In genomic region chr17:78751447-78752067, GRCh38 we compare ENCODE assay signal across 1 cellular context.
A peak's percentile ranks its signal among the peaks of the same experiment; 100 is the strongest.
TF ChIP-seq lines count a peak whose summit lies in the region.

No MANE protein-coding gene starts in this region.

TF ChIP-seq in HepG2, 621 proteins besides CTCF, POLR2A, EP300 and RAD21 (continued from another document and continues in another):
- TF ChIP-seq GPBP1L1 (CRISPR knock-in tag; IDR thresholded peaks at IDR 0.05) (no peak), ZEB1 (IDR thresholded peaks at IDR 0.05; ENCODE audit: insufficient replicate concordance, low read depth) (peak; percentile 27), ZNF264 (CRISPR knock-in tag; IDR thresholded peaks at IDR 0.05) (0 out of 2 replicates have a peak, but pooled peaks have one; percentile 41), ZFP41 (CRISPR knock-in tag; IDR thresholded peaks at IDR 0.05; ENCODE audit: borderline replicate concordance) (no peak), HOXA3 (CRISPR knock-in tag; IDR thresholded peaks at IDR 0.05) (peak; percentile 73; the same call in 1 of the 2 replicates), ZNF607 (CRISPR knock-in tag; IDR thresholded peaks at IDR 0.05; ENCODE audit: borderline replicate concordance) (0 out of 2 replicates have a peak, but pooled peaks have one; percentile 29), SNAPC2 (CRISPR knock-in tag; IDR thresholded peaks at IDR 0.05) (0 out of 2 replicates have a peak, but pooled peaks have one; percentile 18), ETS1 (CRISPR knock-in tag; IDR thresholded peaks at IDR 0.05) (no peak), RNF219 (CRISPR knock-in tag; IDR thresholded peaks at IDR 0.05) (no peak), SAFB2 (CRISPR knock-in tag; IDR thresholded peaks at IDR 0.05; ENCODE audit: borderline replicate concordance, low read depth) (peak; percentile 26; the same call in 1 of the 2 replicates), ZNF501 (CRISPR knock-in tag; IDR thresholded peaks at IDR 0.05) (peak; percentile 67; the same call in 1 of the 2 replicates), PPARG (CRISPR knock-in tag; conservative IDR thresholded peaks at IDR 0.05) (peak; percentile 79), RXRA (CRISPR knock-in tag; IDR thresholded peaks at IDR 0.05) (peak; percentile 97), TERF1 (CRISPR knock-in tag; IDR thresholded peaks at IDR 0.05) (no peak), NR2C2 (CRISPR knock-in tag; IDR thresholded peaks at IDR 0.05; ENCODE audit: borderline replicate concordance) (no peak), ZNF670 (CRISPR knock-in tag; IDR thresholded peaks at IDR 0.05; ENCODE audit: borderline replicate concordance) (0 out of 2 replicates have a peak, but pooled peaks have one; percentile 84), ZFX (CRISPR knock-in tag; IDR thresholded peaks at IDR 0.05; ENCODE audit: low read depth) (peak; percentile 25; the same call in 1 of the 2 replicates), FOXJ3 (CRISPR knock-in tag; IDR thresholded peaks at IDR 0.05; ENCODE audit: borderline replicate concordance) (peak; percentile 80; the same call in 1 of the 2 replicates), MYC (CRISPR knock-in tag; IDR thresholded peaks at IDR 0.05; ENCODE audit: borderline replicate concordance) (no peak), CEBPG (CRISPR knock-in tag; IDR thresholded peaks at IDR 0.05) (peak; percentile 75), HMGXB4 (CRISPR knock-in tag; IDR thresholded peaks at IDR 0.05; ENCODE audit: borderline replicate concordance in 1 of 2, low read depth in 1 of 2) (peak in 1 of 2 experiments; percentile 29; a peak in 2 of 4 replicates), ZBTB7B (CRISPR knock-in tag; IDR thresholded peaks at IDR 0.05) (0 out of 2 replicates have a peak, but pooled peaks have one; percentile 13), ZNF609 (CRISPR knock-in tag; IDR thresholded peaks at IDR 0.05; ENCODE audit: borderline replicate concordance) (no peak), ZNF3 (CRISPR knock-in tag; IDR thresholded peaks at IDR 0.05) (no peak), MXD3 (CRISPR knock-in tag; IDR thresholded peaks at IDR 0.05) (no peak), TBX3 (IDR thresholded peaks at IDR 0.05; ENCODE audit: borderline replicate concordance) (peak; percentile 69; the same call in 1 of the 2 replicates), SKI (IDR thresholded peaks at IDR 0.05; ENCODE audit: partially characterized antibody) (peak; percentile 8), SP140L (CRISPR knock-in tag; IDR thresholded peaks at IDR 0.05; ENCODE audit: borderline replicate concordance) (peak; percentile 82; the same call in 1 of the 2 replicates), GFI1 (CRISPR knock-in tag; IDR thresholded peaks at IDR 0.05; ENCODE audit: borderline replicate concordance) (0 out of 2 replicates have a peak, but pooled peaks have one; percentile 39), ZNF331 (CRISPR knock-in tag; IDR thresholded peaks at IDR 0.05) (0 out of 2 replicates have a peak, but pooled peaks have one; percentile 21), ZNF441 (CRISPR knock-in tag; IDR thresholded peaks at IDR 0.05; ENCODE audit: borderline replicate concordance) (no peak), HNF4G (IDR thresholded peaks at IDR 0.05; ENCODE audit: borderline replicate concordance, low read depth, low read length) (peak; percentile 68), HNF4G (CRISPR knock-in tag; IDR thresholded peaks at IDR 0.05; ENCODE audit: borderline replicate concordance, low read depth) (no peak), ZNF691 (CRISPR knock-in tag; IDR thresholded peaks at IDR 0.05; ENCODE audit: borderline replicate concordance, low read depth) (no peak), EEA1 (CRISPR knock-in tag; IDR thresholded peaks at IDR 0.05; ENCODE audit: borderline replicate concordance) (no peak), ARNT (IDR thresholded peaks at IDR 0.05) (no peak), KMT2A (CRISPR knock-in tag; IDR thresholded peaks at IDR 0.05) (peak; percentile 85), SP2 (CRISPR knock-in tag; IDR thresholded peaks at IDR 0.05) (no peak), ZFP1 (CRISPR knock-in tag; IDR thresholded peaks at IDR 0.05) (0 out of 2 replicates have a peak, but pooled peaks have one; percentile 0), KAT8 (CRISPR knock-in tag; IDR thresholded peaks at IDR 0.05) (peak; percentile 42; the same call in 1 of the 2 replicates), HDAC2 (CRISPR knock-in tag; IDR thresholded peaks at IDR 0.05) (peak; percentile 40; the same call in 1 of the 2 replicates), THAP8 (CRISPR knock-in tag; IDR thresholded peaks at IDR 0.05; ENCODE audit: borderline replicate concordance) (no peak), RORA (CRISPR knock-in tag; IDR thresholded peaks at IDR 0.05) (no peak), SMAD1 (CRISPR knock-in tag; IDR thresholded peaks at IDR 0.05; ENCODE audit: borderline replicate concordance, low read depth) (0 out of 2 replicates have a peak, but pooled peaks have one; percentile 14), SMAD9 (CRISPR knock-in tag; IDR thresholded peaks at IDR 0.05) (no peak), ZNF263 (CRISPR knock-in tag; IDR thresholded peaks at IDR 0.05) (0 out of 2 replicates have a peak, but pooled peaks have one; percentile 25), ZNF792 (CRISPR knock-in tag; IDR thresholded peaks at IDR 0.05) (0 out of 2 replicates have a peak, but pooled peaks have one; percentile 12), MBD4 (IDR thresholded peaks at IDR 0.05; ENCODE audit: borderline replicate concordance, low read length) (no peak), RARA (CRISPR knock-in tag; IDR thresholded peaks at IDR 0.05) (peak; percentile 42; the same call in 1 of the 2 replicates), ZNF362 (CRISPR knock-in tag; IDR thresholded peaks at IDR 0.05; ENCODE audit: borderline replicate concordance) (peak; percentile 68; the same call in 1 of the 2 replicates), MATR3 (CRISPR knock-in tag; IDR thresholded peaks at IDR 0.05) (no peak), ZNF75D (CRISPR knock-in tag; IDR thresholded peaks at IDR 0.05; ENCODE audit: borderline replicate concordance) (no peak), ZNF766 (CRISPR knock-in tag; IDR thresholded peaks at IDR 0.05; ENCODE audit: borderline replicate concordance) (peak; percentile 28; the same call in 1 of the 2 replicates), ZNF816 (CRISPR knock-in tag; IDR thresholded peaks at IDR 0.05; ENCODE audit: borderline replicate concordance) (peak; percentile 81)
